Comparison of ENCODE assay signal across 26 cellular contexts in the genomic region with DNA sequence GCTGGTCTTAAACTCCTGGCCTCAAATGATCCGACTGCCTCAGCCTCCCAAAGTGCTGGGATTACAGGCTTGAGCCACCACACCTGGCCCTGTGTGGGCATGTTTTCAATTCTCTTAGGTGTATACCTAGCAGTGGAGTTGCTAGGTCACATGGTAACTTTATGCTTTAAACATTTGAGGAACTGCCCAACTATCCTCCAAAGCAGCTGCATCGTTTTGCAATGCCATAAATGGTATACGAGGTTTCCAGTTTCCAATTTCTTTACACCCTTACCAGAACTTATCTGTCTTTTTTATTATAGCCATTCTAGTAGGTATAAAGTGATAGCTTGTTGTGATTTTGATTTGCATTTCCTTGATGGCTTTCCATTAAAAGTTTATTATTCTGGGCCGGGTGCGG.
"Had no signal": no experiment of that assay in that cellular context is flagged by ENCODE, and none has a peak within 500 bp of the region (broad histone marks: within the 10 kb centered on the region; RNA-seq: fewer than 3 reads in every experiment).

No MANE protein-coding gene starts in this region.

- ATAC-seq: heart right ventricle; left lobe of liver; natural killer cell treated with Interleukin-12 subunit alpha and Interleukin-12 subunit beta and Interleukin-15 and Interleukin-18, amount 100 ng/mL, for 72 hours; sciatic nerve; stimulated activated naive CD8-positive, alpha-beta T cell treated with anti-CD3 and anti-CD28 coated beads, Interleukin-15, amount 100 ng/mL, for 72 hours had no signal

- H3K4me1 ChIP-seq: esophagus squamous epithelium, parathyroid adenoma, suprapubic skin had no signal

- H3K36me3 ChIP-seq: esophagus squamous epithelium, neutrophil, suprapubic skin, vagina had no signal

- H3K27ac ChIP-seq: coronary artery, esophagus squamous epithelium, heart right ventricle, neutrophil, parathyroid adenoma, suprapubic skin, vagina had no signal

- DNase-seq: dermis blood vessel endothelial cell; effector memory CD4-positive, alpha-beta T cell; erythroblast; esophagus squamous epithelium; foreskin melanocyte; glutamatergic neuron; heart right ventricle; hippocampal formation; kidney glomerular epithelial cell; naive B cell; stimulated activated CD4-positive, alpha-beta T cell treated with anti-CD3 and anti-CD28 coated beads, Interleukin-12 subunit alpha, Interleukin-12 subunit beta, amount 100 ng/mL, for 4 hours; stimulated activated CD4-positive, alpha-beta T cell treated with anti-CD3 and anti-CD28 coated beads, Interleukin-1b, Interleukin-23, amount 100 ng/mL, for 48 hours; stimulated activated CD4-positive, alpha-beta T cell treated with anti-CD3 and anti-CD28 coated beads, Interleukin-4, amount 100 ng/mL, for 1 hour; stimulated activated CD8-positive, alpha-beta memory T cell treated with anti-CD3 and anti-CD28 coated beads, Interleukin-4, amount 100 ng/mL, for 48 hours; stimulated activated naive CD4-positive, alpha-beta T cell; stimulated activated naive CD8-positive, alpha-beta T cell treated with anti-CD3 and anti-CD28 coated beads, Interleukin-15, amount 100 ng/mL, for 72 hours had no signal

- H3K9me3 ChIP-seq: esophagus squamous epithelium, heart right ventricle, neutrophil, suprapubic skin, vagina had no signal

- H3K27me3 ChIP-seq: esophagus squamous epithelium, heart right ventricle, neutrophil, suprapubic skin, vagina had no signal

- H3K4me3 ChIP-seq: coronary artery, esophagus squamous epithelium, heart right ventricle, lung, smooth muscle cell, suprapubic skin, vagina had no signal
